Comparison of ENCODE assay signal across 10 cellular contexts in genomic region chr1:172449012-172449584, GRCh38. TPM values are rescaled to one million over a fixed set of nuclear protein-coding genes. Genes with fewer than 3 reads are reported as not detected.
DNase-seq lines count a peak whose midpoint lies in the region; ATAC-seq and TF ChIP-seq lines count a peak whose summit lies in the region.
"Had no signal": no experiment of that assay in that cellular context is flagged by ENCODE, and none has a peak within 500 bp of the region (broad histone marks: within the 10 kb centered on the region; RNA-seq: fewer than 3 reads in every experiment).

No MANE protein-coding gene starts in this region.

- H3K27me3 ChIP-seq in PC-9 (ENCODE audit: insufficient read depth, low read depth) = no peaks in the 10 kb centered on the region

- no peaks in the 10 kb centered on the region for H3K27me3 Mint-ChIP-seq in type B pancreatic cell
- H3K27me3 Mint-ChIP-seq: memory B cell had no signal

- no peaks in the 10 kb centered on the region for H3K9me3 ChIP-seq in PC-9 (ENCODE audit: insufficient read depth, low read depth)

- ATAC-seq in esophagus mucosa = peak; percentile 88

- peaks cover 53% of the 10 kb centered on the region for H3F3A ChIP-seq in PC-9 (ENCODE audit: insufficient read depth, low read depth)

- peak overlapping the region; percentile 38; the same call in 1 of the 2 replicates for H3K4me3 ChIP-seq in PC-9

- CTCF ChIA-PET in PC-9 (lab: Charles Lee) = interaction anchor here (0.6 to 1.0 kb wide), 3 partner anchors 17 to 271 kb away, joined by 3 to 4 read pairs (median 4); partner anchors contain the start of gene SUCO

- DNase-seq in stimulated activated CD4-positive, alpha-beta T cell treated with anti-CD3 and anti-CD28 coated beads, Interleukin-1b, Interleukin-23, amount 100 ng/mL, for 48 hours = peak; percentile 16
- no peak for DNase-seq in stimulated activated CD4-positive, alpha-beta T cell treated with anti-CD3 and anti-CD28 coated beads, Interleukin-2, amount 100 ng/mL, for 24 hours
- peak; percentile 75 to 98 for DNase-seq in PC-9
- no peak for DNase-seq in type B pancreatic cell (ENCODE audit: extremely low spot score, unreplicated experiment)
- DNase-seq in NCI-H2081 treated with DMSO at 0.1 percent for 48 hours (lab: John Stamatoyannopoulos, UW) = no peak
- no peak for DNase-seq in stimulated activated CD8-positive, alpha-beta memory T cell treated with anti-CD3 and anti-CD28 coated beads, Interleukin-4, amount 100 ng/mL, for 48 hours
- DNase-seq in NCI-H187 treated with DMSO at 0.1 percent for 48 hours (lab: John Stamatoyannopoulos, UW) = no peak
- DNase-seq: NCI-H1436 treated with DMSO at 0.1 percent for 48 hours had no signal

- BruUV-seq in PC-9 (replicated peaks; lab: Mats Ljungman, UMichigan) = no TSS peak

- POLR2A ChIA-PET in PC-9 (lab: Charles Lee; ENCODE audit: unreplicated experiment) = interaction anchor here (0.5 to 1.0 kb wide), 4 partner anchors 12 to 301 kb away, joined by 4 to 7 read pairs (median 4); partner anchors contain the start of gene SUCO

- intact Hi-C loops in PC-9 (cut with micrococcal nuclease; ENCODE audit: unreplicated experiment) = loop anchor here (1.0 to 2.0 kb wide), 2 partner anchors 84 to 190 kb away; partner anchors contain the start of gene SUCO

- peak overlapping the region; percentile 69 for H3K4me3 Mint-ChIP-seq in type B pancreatic cell
- H3K4me3 Mint-ChIP-seq: memory B cell had no signal

- peak overlapping the region; percentile 32 for H2AFZ ChIP-seq in PC-9

- H3K4me2 ChIP-seq in PC-9 = peak overlapping the region; percentile 76

- H3K9me2 ChIP-seq in PC-9 (ENCODE audit: insufficient read depth) = no peaks in the 10 kb centered on the region

- TF ChIP-seq CTCF in PC-9 (conservative IDR thresholded peaks at IDR 0.05) = no peak
- TF ChIP-seq CTCF in type B pancreatic cell (conservative IDR thresholded peaks at IDR 0.05) = no peak

- H4K20me1 ChIP-seq in PC-9 (ENCODE audit: insufficient read depth) = no peaks in the 10 kb centered on the region

- peaks cover 44% of the 10 kb centered on the region for H3K4me1 Mint-ChIP-seq in type B pancreatic cell (ENCODE audit: unreplicated experiment)

- peaks cover 67% of the 10 kb centered on the region for H3K4me1 ChIP-seq in PC-9 (replicated peaks; ENCODE audit: insufficient read depth)

- no peaks in the 10 kb centered on the region for H3K79me2 ChIP-seq in PC-9 (ENCODE audit: low read depth)

- no peaks in the 10 kb centered on the region for H3K36me3 Mint-ChIP-seq in type B pancreatic cell
- H3K36me3 Mint-ChIP-seq: memory B cell had no signal

- H3K36me3 ChIP-seq in PC-9 (ENCODE audit: low read depth) = no peaks in the 10 kb centered on the region

- peak overlapping the region; percentile 91 for H3K27ac ChIP-seq in PC-9

- peak overlapping the region; percentile 94 for H3K27ac Mint-ChIP-seq in type B pancreatic cell
- H3K27ac Mint-ChIP-seq: memory B cell had no signal

- no peaks in the 10 kb centered on the region for H3K9me3 Mint-ChIP-seq in type B pancreatic cell
- H3K9me3 Mint-ChIP-seq: memory B cell had no signal

RNA-seq across cellular contexts. Expression of gene PIGC, which starts 5.2 kb away (rescaled TPM):
- total RNA-seq in PC-9 (2021) = 21.3 and 26.5 TPM in 2 replicates
- total RNA-seq in esophagus mucosa = 11.7 TPM
- total RNA-seq in type B pancreatic cell (ENCODE audit: low replicate concordance) = 36.0 and 37.3 TPM in 2 replicates

RNA-seq across cellular contexts. Expression of gene C1orf105, which starts 28.6 kb away (rescaled TPM):
- not detected in 2 replicates for total RNA-seq in PC-9 (2021)
- total RNA-seq in esophagus mucosa = not detected
- 2.3 TPM in 1 of 2 replicates, not detected in the other for total RNA-seq in type B pancreatic cell (ENCODE audit: low replicate concordance)

Comparison
In these comparisons a context has a peak if more than half of its experiments do, and no peak if none do; other contexts are left out.
1. DNase-seq: peak in stimulated activated CD4-positive, alpha-beta T cell treated with anti-CD3 and anti-CD28 coated beads, Interleukin-1b, Interleukin-23, amount 100 ng/mL, for 48 hours (single experiment) and PC-9 (2 of 2); none in stimulated activated CD4-positive, alpha-beta T cell treated with anti-CD3 and anti-CD28 coated beads, Interleukin-2, amount 100 ng/mL, for 24 hours (0 of 2), type B pancreatic cell (single experiment), NCI-H2081 treated with DMSO at 0.1 percent for 48 hours (single experiment), stimulated activated CD8-positive, alpha-beta memory T cell treated with anti-CD3 and anti-CD28 coated beads, Interleukin-4, amount 100 ng/mL, for 48 hours (single experiment) and NCI-H187 treated with DMSO at 0.1 percent for 48 hours (single experiment).